32 cellular contexts compared by ENCODE assay signal in the genomic region with DNA sequence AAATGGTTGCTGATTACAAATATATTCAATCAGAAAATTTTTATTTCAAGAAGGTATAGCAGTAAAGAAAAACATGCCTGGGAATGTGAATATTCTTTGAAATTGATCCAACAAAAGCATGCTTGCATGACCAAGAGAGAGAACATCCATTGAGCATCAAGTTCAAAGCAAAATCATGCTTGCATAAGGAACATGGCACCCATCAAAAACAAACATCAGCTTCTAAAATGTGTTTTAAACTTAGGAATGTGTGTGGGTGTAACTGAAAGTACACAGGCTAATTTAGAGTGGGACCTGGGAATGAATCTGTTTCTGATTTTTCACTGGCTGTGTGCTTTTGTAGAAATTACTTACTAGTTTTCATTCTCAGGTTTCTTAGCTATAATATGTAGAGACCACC. TPM values are rescaled to one million over a fixed set of nuclear protein-coding genes. Genes with fewer than 3 reads are reported as not detected.
DNase-seq lines count a peak whose midpoint lies in the region; ATAC-seq, FAIRE-seq and TF ChIP-seq lines count a peak whose summit lies in the region.
"Had no signal": no experiment of that assay in that cellular context is flagged by ENCODE, and none has a peak within 500 bp of the region (broad histone marks: within the 10 kb centered on the region; RNA-seq: fewer than 3 reads in every experiment).

No MANE protein-coding gene starts in this region.

- no TSS peak for BruUV-seq in IMR-90 (replicated peaks; lab: Mats Ljungman, UMichigan)

- H3K36me3 ChIP-seq in IMR-90 (ENCODE audit: control insufficient read depth, insufficient read depth, low read length) = 0 out of 2 replicates have a peak, but pooled peaks cover 2% of the 10 kb centered on the region
- H3K36me3 ChIP-seq in CD8-positive, alpha-beta T cell (ENCODE audit: insufficient read depth, low read length) = no peaks in the 10 kb centered on the region
- H3K36me3 ChIP-seq: suprapubic skin had no signal

- no peak overlapping the region for H2AFZ ChIP-seq in IMR-90 (replicated peaks; ENCODE audit: low read length, poor library complexity)
- H2AFZ ChIP-seq: hepatocyte had no signal

- peak; percentile 12 for FAIRE-seq in endometrium (lab: Jason Lieb, UNC)
- FAIRE-seq: D721Med had no signal

- H3K4me1 Mint-ChIP-seq in neural crest cell = peaks cover 29% of the 10 kb centered on the region
- H3K4me1 Mint-ChIP-seq in CD8-positive, alpha-beta T cell (ENCODE audit: low read depth) = peaks cover 28% of the 10 kb centered on the region

- H3K9me3 Mint-ChIP-seq in neural crest cell = no peaks in the 10 kb centered on the region
- H3K9me3 Mint-ChIP-seq in CD8-positive, alpha-beta T cell = no peaks in the 10 kb centered on the region
- H3K9me3 Mint-ChIP-seq: activated naive CD4-positive, alpha-beta T cell treated with anti-CD3 and anti-CD28 coated beads, Interleukin-2, amount 50 U/mL, for 72 hours; activated T-helper 2 cell treated with anti-CD3 and anti-CD28 coated beads, Interferon-gamma antibody, Interleukin-2, Interleukin-4, amounts not matched to agents 10 μg/mL and 5 μg/mL and 100 μg/mL, durations not matched to agents 14 hours and 24 hours and 36 hours; CD4-positive, alpha-beta T cell; effector memory CD8-positive, alpha-beta T cell; nephron had no signal

- H3K4me3 ChIP-seq in AG04450 (ENCODE audit: low read depth, low read length) (no peak overlapping the region), IMR-90 (ENCODE audit: insufficient read depth, low read depth, low read length) (no peak overlapping the region)
- no peak overlapping the region for H3K4me3 ChIP-seq in CD8-positive, alpha-beta T cell (ENCODE audit: low read depth, low read length)
- H3K4me3 ChIP-seq: gastrocnemius medialis, hepatocyte, smooth muscle cell, suprapubic skin had no signal

- peak; percentile 29 for DNase-seq in AG04450 (ENCODE audit: low read depth, low spot score)
- peak; percentile 68 for DNase-seq in IMR-90
- DNase-seq in neural crest cell (ENCODE audit: low read depth, low spot score) = no peak
- no peak for DNase-seq in substantia nigra (lab: John Stamatoyannopoulos, UW)
- DNase-seq in NCI-H1694 (lab: John Stamatoyannopoulos, UW) = no peak
- no peak for DNase-seq in CD8-positive, alpha-beta T cell
- DNase-seq in NCI-H446 treated with DMSO at 0.1 percent for 48 hours (lab: John Stamatoyannopoulos, UW) = no peak
- DNase-seq: activated CD4-positive, alpha-beta T cell treated with anti-CD3 and anti-CD28 coated beads for 36 hours; activated T-cell treated with anti-CD3 and anti-CD28 coated beads for 4 hours; anterior cingulate cortex; caudate nucleus; CD4-positive, alpha-beta T cell; cortex of kidney; effector memory CD8-positive, alpha-beta T cell; erythroblast; gastrocnemius medialis; GOT3; NCI-H146; NCI-H446; NCI-H774; retina; stimulated activated naive CD4-positive, alpha-beta T cell; T-helper 9 cell had no signal

- peak overlapping the region; percentile 29 for H3K4me3 Mint-ChIP-seq in neural crest cell
- H3K4me3 Mint-ChIP-seq in CD8-positive, alpha-beta T cell = no peak overlapping the region
- H3K4me3 Mint-ChIP-seq: activated CD4-positive, alpha-beta T cell treated with anti-CD3 and anti-CD28 coated beads for 36 hours; CD4-positive, alpha-beta T cell; effector memory CD8-positive, alpha-beta T cell had no signal

- in situ Hi-C loops in IMR-90 (cut with MboI; ENCODE audit: low sequenced_read_pairs) = no loop called here

- no peak overlapping the region for H2AK5ac ChIP-seq in IMR-90 (ENCODE audit: low read depth, low read length)

- H4K5ac ChIP-seq in IMR-90 (ENCODE audit: low read depth, low read length) = no peak overlapping the region

- H4K8ac ChIP-seq in IMR-90 (ENCODE audit: low read depth in 2 of 2, low read length in 2 of 2) = no peak overlapping the region

- no peak overlapping the region for H3K27ac ChIP-seq in AG04450 (ENCODE audit: low read depth, low read length)
- H3K27ac ChIP-seq in IMR-90 (ENCODE audit: insufficient read depth, low read length) = no peak overlapping the region
- no peak overlapping the region for H3K27ac ChIP-seq in substantia nigra (ENCODE audit: low read depth, low read length, poor library complexity, severe bottlenecking)
- no peak overlapping the region for H3K27ac ChIP-seq in CD8-positive, alpha-beta T cell (ENCODE audit: low read depth, low read length)
- H3K27ac ChIP-seq: gastrocnemius medialis, hepatocyte, suprapubic skin, VCaP had no signal

- H3K27me3 ChIP-seq in AG04450 (ENCODE audit: control insufficient read depth, insufficient read depth, low read length) (no peaks in the 10 kb centered on the region), IMR-90 (ENCODE audit: control insufficient read depth, insufficient read depth, low read length) (no peaks in the 10 kb centered on the region)
- H3K27me3 ChIP-seq in CD8-positive, alpha-beta T cell (ENCODE audit: insufficient read depth, low read length) = no peaks in the 10 kb centered on the region
- H3K27me3 ChIP-seq: gastrocnemius medialis, hepatocyte, suprapubic skin had no signal

- no peak overlapping the region for H2BK20ac ChIP-seq in IMR-90 (ENCODE audit: low read depth, low read length)

- H3K23ac ChIP-seq in IMR-90 (ENCODE audit: low read depth, low read length) = no peak overlapping the region

- TF ChIP-seq CTCF in AG04450 (IDR thresholded peaks at IDR 0.05; ENCODE audit: low read depth, low read length) (no peak), IMR-90 (conservative IDR thresholded peaks at IDR 0.05; ENCODE audit: low read depth, low read length) (no peak), neural crest cell (conservative IDR thresholded peaks at IDR 0.05) (no peak)
- no peak for TF ChIP-seq CTCF in CD8-positive, alpha-beta T cell (IDR thresholded peaks at IDR 0.05)

- intact Hi-C loops in IMR-90 (cut with micrococcal nuclease) = no loop called here
- intact Hi-C loops in CD8-positive, alpha-beta T cell (cut with DNase I, micrococcal nuclease) = no loop called here

- 0 out of 2 replicates have a peak, but pooled peaks cover 2% of the 10 kb centered on the region for H3K9me1 ChIP-seq in IMR-90 (ENCODE audit: insufficient read depth, low read length)

- dilution Hi-C loops in IMR-90 (cut with HindIII; ENCODE audit: low sequenced_read_pairs, unreplicated experiment) = no loop called here

- H3K4me1 ChIP-seq in IMR-90 (ENCODE audit: control insufficient read depth, insufficient read depth, low read length) = peaks cover 1% of the 10 kb centered on the region; the same call in 1 of the 2 replicates
- H3K4me1 ChIP-seq in CD8-positive, alpha-beta T cell (ENCODE audit: insufficient read depth, low read length) = peaks cover 10% of the 10 kb centered on the region

- H2AK9ac ChIP-seq in IMR-90 (replicated peaks; ENCODE audit: low read depth, low read length, poor library complexity) = no peak overlapping the region

- H3K27ac Mint-ChIP-seq in neural crest cell (ENCODE audit: unreplicated experiment) = no peak overlapping the region
- H3K27ac Mint-ChIP-seq in CD8-positive, alpha-beta T cell = no peak overlapping the region
- H3K27ac Mint-ChIP-seq: activated CD4-positive, alpha-beta T cell treated with anti-CD3 and anti-CD28 coated beads for 36 hours; activated naive CD4-positive, alpha-beta T cell treated with anti-CD3 and anti-CD28 coated beads, Interleukin-2, amount 50 U/mL, for 72 hours; activated T-helper 2 cell treated with anti-CD3 and anti-CD28 coated beads, Interferon-gamma antibody, Interleukin-2, Interleukin-4, amounts not matched to agents 10 μg/mL and 5 μg/mL and 100 μg/mL, durations not matched to agents 14 hours and 24 hours and 36 hours; CD4-positive, alpha-beta T cell had no signal

- H3K4me2 ChIP-seq in IMR-90 (ENCODE audit: low read depth, low read length) = peak overlapping the region; percentile 43; the same call in 1 of the 2 replicates
- H3K4me2 ChIP-seq: hepatocyte, smooth muscle cell had no signal

- no peak overlapping the region for H4K91ac ChIP-seq in IMR-90 (ENCODE audit: insufficient read depth, low read depth, low read length)

- H3K4ac ChIP-seq in IMR-90 (ENCODE audit: low read depth, low read length) = no peak overlapping the region

- CTCF ChIA-PET in AG04450 (lab: Charles Lee) = interaction anchor here (0.5 to 1.3 kb wide), 4 partner anchors 16 to 1564 kb away, joined by 3 to 6 read pairs (median 4); no protein-coding TSS in a partner anchor
- CTCF ChIA-PET in IMR-90 (lab: Yijun Ruan, JAX) = interaction anchor here (0.5 to 0.6 kb wide), 2 partner anchors 29 to 717 kb away, joined by 4 read pairs; no protein-coding TSS in a partner anchor
- CTCF ChIA-PET in CD8-positive, alpha-beta T cell (lab: Charles Lee) = interaction anchor here (1.1 to 2.9 kb wide), 2 partner anchors 37 to 133 kb away, joined by 3 to 13 read pairs; no protein-coding TSS in a partner anchor

- TF ChIP-seq POLR2A in IMR-90 (IDR thresholded peaks at IDR 0.05; ENCODE audit: low read depth, low read length) = no peak

- no peak overlapping the region for H3K18ac ChIP-seq in IMR-90 (ENCODE audit: low read depth, low read length)

- H3K9me3 ChIP-seq in AG04450 (ENCODE audit: control insufficient read depth, insufficient read depth, low read length) (no peaks in the 10 kb centered on the region), IMR-90 (ENCODE audit: control insufficient read depth, insufficient read depth, low read length) (no peaks in the 10 kb centered on the region)
- no peaks in the 10 kb centered on the region for H3K9me3 ChIP-seq in CD8-positive, alpha-beta T cell (ENCODE audit: low read length)
- H3K9me3 ChIP-seq: gastrocnemius medialis, suprapubic skin had no signal

- H3K9ac ChIP-seq in IMR-90 (ENCODE audit: low read depth, low read length) = no peak overlapping the region

- H3K56ac ChIP-seq in IMR-90 (ENCODE audit: extremely low read depth, insufficient read depth, low read length) = no peak overlapping the region

- no peak overlapping the region for H3K14ac ChIP-seq in IMR-90 (replicated peaks; ENCODE audit: low read depth, low read length)

- H4K20me1 ChIP-seq in IMR-90 (ENCODE audit: insufficient read depth, low read length) = no peaks in the 10 kb centered on the region

- peaks cover 3% of the 10 kb centered on the region for H3K36me3 Mint-ChIP-seq in neural crest cell (ENCODE audit: low read depth)
- H3K36me3 Mint-ChIP-seq in CD8-positive, alpha-beta T cell = peaks cover 26% of the 10 kb centered on the region

- H3K27me3 Mint-ChIP-seq in neural crest cell (ENCODE audit: low read depth) = no peaks in the 10 kb centered on the region
- no peaks in the 10 kb centered on the region for H3K27me3 Mint-ChIP-seq in CD8-positive, alpha-beta T cell (ENCODE audit: low read depth)
- H3K27me3 Mint-ChIP-seq: activated CD4-positive, alpha-beta T cell treated with anti-CD3 and anti-CD28 coated beads for 36 hours; CD4-positive, alpha-beta T cell; effector memory CD8-positive, alpha-beta T cell had no signal

- peak; percentile 42 for ATAC-seq in IMR-90 (ENCODE audit: low read depth)
- ATAC-seq in CD8-positive, alpha-beta T cell = no peak
- ATAC-seq: activated CD4-positive, alpha-beta T cell treated with anti-CD3 and anti-CD28 coated beads for 36 hours; activated naive CD4-positive, alpha-beta T cell treated with anti-CD3 and anti-CD28 coated beads, Interleukin-2, amount 50 U/mL, for 72 hours; effector memory CD8-positive, alpha-beta T cell; gastrocnemius medialis had no signal

- H2BK15ac ChIP-seq in IMR-90 (ENCODE audit: low read depth, low read length) = no peak overlapping the region

- POLR2A ChIA-PET in AG04450 (lab: Yijun Ruan, JAX) = interaction anchor here (0.8 kb wide), 1 partner anchor 128 kb away, joined by 3 read pairs; no protein-coding TSS in a partner anchor
- POLR2A ChIA-PET in IMR-90 (lab: Charles Lee; ENCODE audit: unreplicated experiment) = interaction anchor here (0.5 kb wide), 1 partner anchor 85 kb away, joined by 3 read pairs; no protein-coding TSS in a partner anchor
- POLR2A ChIA-PET in CD8-positive, alpha-beta T cell (lab: Charles Lee) = no interaction called here

- no peak overlapping the region for H2BK120ac ChIP-seq in IMR-90 (ENCODE audit: low read depth, low read length)

- H3K79me1 ChIP-seq in IMR-90 (ENCODE audit: low read depth in 1 of 2, low read length in 2 of 2) = peaks cover 9 to 30% of the 10 kb centered on the region in 2 experiments; a peak in 3 of 4 replicates

- no peak overlapping the region for H2BK5ac ChIP-seq in IMR-90 (ENCODE audit: low read depth, low read length, poor library complexity, severe bottlenecking)

- no peak for TF ChIP-seq RAD21 in IMR-90 (IDR thresholded peaks at IDR 0.05; ENCODE audit: low read length)

RNA-seq across cellular contexts. Expression of a gene that starts 5.6 kb away (rescaled TPM):
- 25.9 and 34.0 TPM in 2 replicates for polyA plus RNA-seq in AG04450 (2011; rRNA removed)
- polyA minus RNA-seq in AG04450 (2011; rRNA and poly(A)+ RNA removed) = 30.1 and 40.9 TPM in 2 replicates
- 27.2 and 37.5 TPM in 2 replicates for total RNA-seq in IMR-90 (2012; rRNA removed)
- 18.7 and 20.8 TPM in 2 replicates for polyA plus RNA-seq in IMR-90 (2012; rRNA removed)
- polyA plus RNA-seq in IMR-90 (2012; cell fraction: cytosol; rRNA removed) = 7.6 and 12.2 TPM in 2 replicates
- 4.0 and 9.1 TPM in 2 replicates for polyA plus RNA-seq in IMR-90 (2012; cell fraction: nucleus; rRNA removed; ENCODE audit: low replicate concordance)
- total RNA-seq in neural crest cell = 10.7 and 10.8 TPM in 2 replicates
- 1 to 10 TPM; 4.9 to 5.5 TPM for total RNA-seq in CD8-positive, alpha-beta T cell

RNA-seq across cellular contexts. Expression of a gene that starts 47.8 kb away (rescaled TPM):
- polyA plus RNA-seq in AG04450 (2011; rRNA removed) (31.2 and 46.1 TPM in 2 replicates), IMR-90 (2012; rRNA removed) (2.6 and 3.6 TPM in 2 replicates)
- 22.3 and 36.9 TPM in 2 replicates for polyA minus RNA-seq in AG04450 (2011; rRNA and poly(A)+ RNA removed)
- total RNA-seq in IMR-90 (2012; rRNA removed) (5.0 and 7.2 TPM in 2 replicates), neural crest cell (0.73 and 0.84 TPM in 2 replicates)
- 0.88 and 1.2 TPM in 2 replicates for polyA plus RNA-seq in IMR-90 (2012; cell fraction: cytosol; rRNA removed)
- polyA plus RNA-seq in IMR-90 (2012; cell fraction: nucleus; rRNA removed; ENCODE audit: low replicate concordance) = 0.77 and 3.6 TPM in 2 replicates
- total RNA-seq in CD8-positive, alpha-beta T cell = under 1 TPM; 0.11 to 0.25 TPM

Comparison
In these comparisons a context has a peak if more than half of its experiments do, and no peak if none do; other contexts are left out.
1. DNase-seq: peak in AG04450 (single experiment) and IMR-90 (single experiment); none in neural crest cell (single experiment), substantia nigra (0 of 49), NCI-H1694 (single experiment), CD8-positive, alpha-beta T cell (0 of 7) and NCI-H446 treated with DMSO at 0.1 percent for 48 hours (single experiment).